In the genomic region with DNA sequence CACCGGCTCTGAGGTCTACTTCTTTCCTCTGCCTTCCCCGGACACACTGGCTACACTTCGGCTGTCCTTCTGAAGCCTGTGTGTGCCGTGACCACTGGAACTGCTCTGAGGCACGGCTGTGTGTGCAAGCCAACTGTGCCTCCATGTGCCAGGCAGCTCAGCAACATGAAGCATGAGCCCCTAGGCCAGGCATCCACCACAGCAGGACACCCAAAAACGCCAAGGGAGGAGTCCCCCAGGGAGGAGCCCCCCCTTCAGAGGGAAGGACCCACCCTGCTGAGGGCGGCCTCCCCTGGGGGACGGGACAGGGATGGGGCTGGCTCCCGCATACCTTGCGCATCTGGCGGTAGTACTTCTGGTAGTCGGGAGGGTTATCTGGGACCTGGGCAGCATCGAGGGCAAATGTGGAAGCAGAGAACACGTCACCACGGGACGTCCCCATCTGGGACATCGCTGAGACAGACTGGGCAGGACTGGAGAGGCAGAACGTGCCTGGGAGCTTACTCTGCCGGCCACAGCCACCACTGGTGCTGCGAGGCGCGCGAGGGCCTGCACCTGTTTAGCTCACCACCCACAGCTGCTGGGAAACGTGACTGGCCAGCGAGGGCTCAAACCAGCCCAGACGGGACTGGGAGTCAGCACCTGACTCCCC, we compare ENCODE assay signal across 14 cellular contexts. TPM values are rescaled to one million over a fixed set of nuclear protein-coding genes. Genes with fewer than 3 reads are reported as not detected.
"Had no signal": no experiment of that assay in that cellular context is flagged by ENCODE, and none has a peak within 500 bp of the region (broad histone marks: within the 10 kb centered on the region; RNA-seq: fewer than 3 reads in every experiment).

No MANE protein-coding gene starts in this region.

- H3K4me1 Mint-ChIP-seq: brain, nephron had no signal

- H3K4me3 ChIP-seq: adrenal gland, transverse colon had no signal

- ATAC-seq: esophagus mucosa had no signal

- H3K27ac ChIP-seq: adrenal gland, transverse colon had no signal

- H3K4me1 ChIP-seq: adrenal gland, transverse colon had no signal

- H3K9me3 Mint-ChIP-seq: activated naive CD4-positive, alpha-beta T cell treated with anti-CD3 and anti-CD28 coated beads for 36 hours; activated T-helper 1 cell treated with anti-CD3 and anti-CD28 coated beads, Interleukin-12 subunit alpha, Interleukin-12 subunit beta, Interleukin-2, Interleukin-4 antibody, amounts not matched to agents 30 ng/mL and 10 ng/mL and 1 ng/mL, durations not matched to agents 14 hours and 24 hours and 36 hours; brain; nephron; T-helper 2 cell treated with Interferon-gamma antibody and Interleukin-4, amounts not matched to agents 5 μg/mL and 100 μg/mL, for 36 hours had no signal

- H3K27me3 ChIP-seq: adrenal gland, transverse colon had no signal

- H3K4me3 Mint-ChIP-seq: activated naive CD4-positive, alpha-beta T cell treated with anti-CD3 and anti-CD28 coated beads for 36 hours; activated T-helper 1 cell treated with anti-CD3 and anti-CD28 coated beads, Interleukin-12 subunit alpha, Interleukin-12 subunit beta, Interleukin-2, Interleukin-4 antibody, amounts not matched to agents 30 ng/mL and 10 ng/mL and 1 ng/mL, durations not matched to agents 14 hours and 24 hours and 36 hours; brain; nephron; T-helper 2 cell treated with Interferon-gamma antibody and Interleukin-4, amounts not matched to agents 5 μg/mL and 100 μg/mL, for 36 hours had no signal

- DNase-seq: activated CD4-positive, alpha-beta T cell treated with anti-CD3 and anti-CD28 coated beads, Interleukin-2, amount 50 U/mL, for 48 hours; activated CD4-positive, CD25-positive, alpha-beta regulatory T cell treated with anti-CD3 and anti-CD28 coated beads, Interleukin-2, amount 50 U/mL, for 72 hours; activated naive CD4-positive, alpha-beta T cell treated with anti-CD3 and anti-CD28 coated beads for 36 hours; cerebellar nuclear complex; SW 1271; transverse colon had no signal

- H3K27ac Mint-ChIP-seq: activated naive CD4-positive, alpha-beta T cell treated with anti-CD3 and anti-CD28 coated beads for 36 hours; activated T-helper 1 cell treated with anti-CD3 and anti-CD28 coated beads, Interleukin-12 subunit alpha, Interleukin-12 subunit beta, Interleukin-2, Interleukin-4 antibody, amounts not matched to agents 30 ng/mL and 10 ng/mL and 1 ng/mL, durations not matched to agents 14 hours and 24 hours and 36 hours; nephron; T-helper 2 cell treated with Interferon-gamma antibody and Interleukin-4, amounts not matched to agents 5 μg/mL and 100 μg/mL, for 36 hours had no signal

- H3K9me3 ChIP-seq: adrenal gland, transverse colon had no signal

- H3K27me3 Mint-ChIP-seq: brain had no signal

RNA-seq across cellular contexts. Expression of a gene that starts 52.7 kb away (rescaled TPM):
- total RNA-seq: activated naive CD4-positive, alpha-beta T cell treated with anti-CD3 and anti-CD28 coated beads for 36 hours; dermis microvascular lymphatic vessel endothelial cell; subcutaneous adipose tissue; transverse colon had no signal
